Comparison of ENCODE assay signal across 17 cellular contexts in genomic region chr10:129393812-129394211, GRCh38.
DNase-seq lines count a peak whose midpoint lies in the region; ATAC-seq and TF ChIP-seq lines count a peak whose summit lies in the region.
"Had no signal": no experiment of that assay in that cellular context is flagged by ENCODE, and none has a peak within 500 bp of the region (broad histone marks: within the 10 kb centered on the region; RNA-seq: fewer than 3 reads in every experiment).

No MANE protein-coding gene starts in this region.

- no peak for TF ChIP-seq EP300 in esophagus muscularis mucosa (IDR thresholded peaks at IDR 0.05)

- TF ChIP-seq POLR2A in esophagus muscularis mucosa (IDR thresholded peaks at IDR 0.05; ENCODE audit: low read depth): no peak

- WGBS in esophagus muscularis mucosa: 74% methylated on average over 10 of the region's 10 CpGs
- 75 to 88% methylated on average over 10 of the region's 10 CpGs for WGBS in lung, 2 donors

- no peak for TF ChIP-seq CTCF in esophagus muscularis mucosa (IDR thresholded peaks at IDR 0.05)
- no peak for TF ChIP-seq CTCF in lung (IDR thresholded peaks at IDR 0.05; ENCODE audit: control extremely low read depth, extremely low read depth)

- intact Hi-C loops in esophagus muscularis mucosa (cut with DNase I): no loop called here

- H3K27ac ChIP-seq in esophagus muscularis mucosa (replicated peaks in 1 of 4) (no peak overlapping the region), lung (ENCODE audit: low read depth in 1 of 2, low read length in 1 of 2) (no peak overlapping the region)
- H3K27ac ChIP-seq: BLaER1 treated with 17β-estradiol and CSF1 and Interleukin-3, amounts not matched to agents 10 nM and 100 nM; C4-2B had no signal

- no peaks in the 10 kb centered on the region for H3K36me3 ChIP-seq in esophagus muscularis mucosa
- H3K36me3 ChIP-seq in lung (ENCODE audit: control insufficient read depth in 2 of 2, insufficient read depth in 2 of 2, low read length in 2 of 2): no peaks in the 10 kb centered on the region
- H3K36me3 ChIP-seq: BLaER1 treated with 17β-estradiol and CSF1 and Interleukin-3, amounts not matched to agents 10 nM and 100 nM had no signal

- no peak for ATAC-seq in lung (ENCODE audit: insufficient read depth, low FRiP score)
- ATAC-seq: CD8-positive, alpha-beta T cell had no signal

- H3K4me3 ChIP-seq in esophagus muscularis mucosa (no peak overlapping the region), lung (no peak overlapping the region)
- H3K4me3 ChIP-seq: BLaER1 treated with 17β-estradiol and CSF1 and Interleukin-3, amounts not matched to agents 10 nM and 100 nM had no signal

- H3K27me3 ChIP-seq in esophagus muscularis mucosa: peaks cover 0 to 38% (median 2%) of the 10 kb centered on the region in 4 donors
- H3K27me3 ChIP-seq in lung (ENCODE audit: control insufficient read depth, insufficient read depth): no peaks in the 10 kb centered on the region
- H3K27me3 ChIP-seq: BLaER1 treated with 17β-estradiol and CSF1 and Interleukin-3, amounts not matched to agents 10 nM and 100 nM had no signal

- H3K9me3 ChIP-seq in esophagus muscularis mucosa (no peaks in the 10 kb centered on the region), lung (ENCODE audit: control insufficient read depth in 2 of 2, insufficient read depth in 1 of 2, low read length in 1 of 2) (no peaks in the 10 kb centered on the region)
- H3K9me3 ChIP-seq: BLaER1 treated with 17β-estradiol and CSF1 and Interleukin-3, amounts not matched to agents 10 nM and 100 nM; Caco-2 had no signal

- peak; percentile 53 for DNase-seq in esophagus muscularis mucosa (ENCODE audit: extremely low spot score)
- peak; percentile 11 for DNase-seq in lung (ENCODE audit: low spot score)
- DNase-seq in retina: peak; percentile 34
- DNase-seq in NCI-H2196 treated with DMSO at 0.1 percent for 48 hours (lab: John Stamatoyannopoulos, UW; ENCODE audit: unreplicated experiment): no peak
- no peak for DNase-seq in AG08395 (ENCODE audit: low spot score)
- DNase-seq in iPS-NIHi7 (ENCODE audit: extremely low spot score): no peak
- DNase-seq: 8988T; ACHN; AML-193; Caco-2; Calu3; CD4-positive, alpha-beta T cell; CD8-positive, alpha-beta T cell; DMS79 treated with DMSO at 0.1 percent for 48 hours; GF-D8 had no signal

- peaks cover 0 to 4% (median 0%) of the 10 kb centered on the region in 4 donors for H3K4me1 ChIP-seq in esophagus muscularis mucosa
- H3K4me1 ChIP-seq in lung (ENCODE audit: control insufficient read depth in 2 of 2, insufficient read depth in 2 of 2, low read length in 2 of 2): peaks cover 0 to 3% of the 10 kb centered on the region in 2 donors
- H3K4me1 ChIP-seq: BLaER1 treated with 17β-estradiol and CSF1 and Interleukin-3, amounts not matched to agents 10 nM and 100 nM; Caco-2 had no signal

Comparison
In these comparisons a context has a peak if more than half of its experiments do, and no peak if none do; other contexts are left out.
1. DNase-seq: peak in esophagus muscularis mucosa (single experiment), lung (single experiment) and retina (single experiment); none in NCI-H2196 treated with DMSO at 0.1 percent for 48 hours (single experiment), AG08395 (single experiment) and iPS-NIHi7 (single experiment).